ENCODE assay signal across 1 cellular context in the genomic region with DNA sequence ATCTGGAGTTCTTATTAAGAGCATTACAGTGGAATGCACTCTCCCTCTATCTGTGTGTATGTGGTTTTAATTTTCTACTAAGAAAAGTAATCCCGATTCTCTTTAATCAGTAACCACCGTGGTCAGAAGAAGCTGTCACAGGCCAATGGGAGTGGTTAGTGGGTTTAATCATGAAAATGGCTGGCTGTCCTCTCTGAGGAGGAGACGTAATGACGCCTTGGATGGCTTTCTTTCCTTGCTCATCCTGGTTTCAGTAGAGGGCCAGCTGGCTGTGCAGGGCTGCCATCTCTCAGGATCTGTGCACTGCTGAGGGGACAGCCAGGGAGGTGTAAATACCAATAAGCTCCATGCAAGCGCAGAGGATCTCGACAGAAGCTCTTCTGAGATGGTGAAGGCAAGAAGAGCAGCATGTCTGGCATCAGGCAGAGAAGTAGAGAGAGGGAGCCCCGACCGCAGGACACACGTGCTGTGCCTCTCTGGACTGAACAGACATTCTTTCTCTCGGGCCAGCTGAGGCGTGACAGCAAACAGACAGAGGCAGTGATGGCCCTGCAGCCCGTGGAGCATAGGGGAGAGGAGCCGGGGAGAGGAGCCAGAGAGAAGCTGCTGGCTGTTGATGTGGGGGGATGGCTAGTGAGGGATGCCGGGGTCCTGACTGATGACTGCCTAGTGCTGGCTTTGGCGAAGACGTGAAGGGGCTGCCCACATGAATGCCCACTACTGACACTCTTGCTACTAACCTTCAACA.
TF ChIP-seq lines count a peak whose summit lies in the region.

No MANE protein-coding gene starts in this region.

TF ChIP-seq in HepG2, 621 proteins besides CTCF, POLR2A, EP300 and RAD21 (continued from another document):
- no peak for TF ChIP-seq BRF2 (CRISPR knock-in tag; IDR thresholded peaks at IDR 0.05)
- no peak for TF ChIP-seq ZFYVE20 (CRISPR knock-in tag; IDR thresholded peaks at IDR 0.05; ENCODE audit: borderline replicate concordance, low read depth)
- no peak for TF ChIP-seq ZBTB3 (CRISPR knock-in tag; IDR thresholded peaks at IDR 0.05; ENCODE audit: borderline replicate concordance, low read depth)
- TF ChIP-seq SMARCC2 (IDR thresholded peaks at IDR 0.05): no peak
- no peak for TF ChIP-seq ZNF879 (CRISPR knock-in tag; IDR thresholded peaks at IDR 0.05)
- TF ChIP-seq ZGPAT (CRISPR knock-in tag; IDR thresholded peaks at IDR 0.05): no peak
- TF ChIP-seq ATM (IDR thresholded peaks at IDR 0.05; ENCODE audit: borderline replicate concordance): no peak
- no peak for TF ChIP-seq ZNF709 (CRISPR knock-in tag; IDR thresholded peaks at IDR 0.05)
- TF ChIP-seq RERE (CRISPR knock-in tag; IDR thresholded peaks at IDR 0.05; ENCODE audit: low read depth): no peak
- TF ChIP-seq RFXAP (CRISPR knock-in tag; IDR thresholded peaks at IDR 0.05; ENCODE audit: borderline replicate concordance): no peak
- no peak for TF ChIP-seq ZNF652 (CRISPR knock-in tag; IDR thresholded peaks at IDR 0.05; ENCODE audit: borderline replicate concordance, low read depth)
- no peak for TF ChIP-seq ZFP36L2 (CRISPR knock-in tag; IDR thresholded peaks at IDR 0.05)
